In genomic region chr20:43537921-43538854, GRCh38 we compare ENCODE assay signal across 8 cellular contexts. TPM values are rescaled to one million over a fixed set of nuclear protein-coding genes. Genes with fewer than 3 reads are reported as not detected.
DNase-seq lines count a peak whose midpoint lies in the region; ATAC-seq, FAIRE-seq and TF ChIP-seq lines count a peak whose summit lies in the region.

No MANE protein-coding gene starts in this region.

- POLR2A ChIA-PET in GM12878 (lab: Charles Lee) = interaction anchor here (0.6 to 1.1 kb wide), 2 partner anchors 52 to 154 kb away, joined by 3 to 4 read pairs; partner anchors contain the start of gene IFT52

- no peaks in the 10 kb centered on the region for H3K27me3 ChIP-seq in MM.1S (replicated peaks; ENCODE audit: insufficient read depth, low read length)
- no peaks in the 10 kb centered on the region; a peak in 2 of 4 replicates for H3K27me3 ChIP-seq in GM12878 (replicated peaks in 1 of 2; ENCODE audit: control insufficient read depth in 2 of 2, insufficient read depth in 2 of 2, low read length in 1 of 2)
- H3K27me3 ChIP-seq in sigmoid colon = no peaks in the 10 kb centered on the region

- H3K9me2 ChIP-seq in MM.1S (replicated peaks; ENCODE audit: insufficient read depth, low read length) = no peaks in the 10 kb centered on the region

- H3K4me1 ChIP-seq in MM.1S (ENCODE audit: low read length) = peaks cover 8% of the 10 kb centered on the region; the same call in 1 of the 2 replicates
- H3K4me1 ChIP-seq in GM12878 (ENCODE audit: control insufficient read depth, insufficient read depth, low read length) = no peaks in the 10 kb centered on the region
- H3K4me1 ChIP-seq in sigmoid colon = no peaks in the 10 kb centered on the region

- RAD21 ChIA-PET in GM12878 (lab: Charles Lee; ENCODE audit: unreplicated experiment) = interaction anchor here (0.5 to 4.9 kb wide), 19 partner anchors 24 to 652 kb away, joined by 3 to 62 read pairs (median 4); no protein-coding TSS in a partner anchor

- peak; percentile 82 for TF ChIP-seq RAD21 in GM12878 (IDR thresholded peaks at IDR 0.05; ENCODE audit: insufficient read depth, low read depth, low read length)

- H3K4me2 ChIP-seq in MM.1S (ENCODE audit: low read depth, low read length) (no peak overlapping the region), GM12878 (ENCODE audit: control insufficient read depth, insufficient read depth) (no peak overlapping the region)

- H3K9me3 ChIP-seq in MM.1S (replicated peaks; ENCODE audit: insufficient read depth, low read length) (no peaks in the 10 kb centered on the region), GM12878 (replicated peaks; ENCODE audit: control insufficient read depth, insufficient read depth, low read length) (no peaks in the 10 kb centered on the region), sigmoid colon (no peaks in the 10 kb centered on the region)

- H3K4me3 ChIP-seq in MM.1S (ENCODE audit: low read length) = no peak overlapping the region
- no peak overlapping the region for H3K4me3 ChIP-seq in GM12878
- H3K4me3 ChIP-seq in sigmoid colon = no peak overlapping the region

- no peak overlapping the region for H3K27ac ChIP-seq in MM.1S (ENCODE audit: low read length)
- no peak overlapping the region for H3K27ac ChIP-seq in GM12878 (ENCODE audit: control insufficient read depth, insufficient read depth)
- no peak overlapping the region for H3K27ac ChIP-seq in sigmoid colon

- no peak for TF ChIP-seq EP300 in GM12878 (IDR thresholded peaks at IDR 0.05; ENCODE audit: borderline replicate concordance in 1 of 2, control insufficient read depth in 1 of 2, low read depth in 2 of 2, low read length in 2 of 2)
- no peak for TF ChIP-seq EP300 in sigmoid colon (IDR thresholded peaks at IDR 0.05)

- SMC1A ChIA-PET in GM12878 (lab: Charles Lee; ENCODE audit: uncharacterized antibody, unreplicated experiment) = interaction anchor here (0.6 to 5.3 kb wide), 17 partner anchors 9 to 657 kb away, joined by 3 to 70 read pairs (median 3); partner anchors contain the start of gene IFT52

- in situ Hi-C loops in GM12878 (cut with MboI) = loop anchor here (5.0 kb wide), 2 partner anchors 154 to 544 kb away; no protein-coding TSS in a partner anchor

- peak; percentile 83 for DNase-seq in GM03348 (ENCODE audit: low spot score)
- peak; percentile 45 for DNase-seq in MM.1S
- DNase-seq in T follicular helper cell (ENCODE audit: low read depth) = peak; percentile 19
- DNase-seq in GM12878 (ENCODE audit: low read depth, low spot score) = no peak
- peak; percentile 39 to 54 for DNase-seq in hippocampal formation (lab: John Stamatoyannopoulos, UW)
- DNase-seq in sigmoid colon = no peak

- H3K79me2 ChIP-seq in MM.1S (ENCODE audit: low read length) (no peaks in the 10 kb centered on the region), GM12878 (ENCODE audit: control insufficient read depth, insufficient read depth, low read length) (no peaks in the 10 kb centered on the region)

- no TSS peak for BruUV-seq in GM12878 (replicated peaks; lab: Mats Ljungman, UMichigan)

- no peaks in the 10 kb centered on the region for H3F3A ChIP-seq in MM.1S (ENCODE audit: insufficient read depth, low read length)

- no peaks in the 10 kb centered on the region for H4K20me1 ChIP-seq in MM.1S (ENCODE audit: insufficient read depth, low read length)
- no peaks in the 10 kb centered on the region for H4K20me1 ChIP-seq in GM12878 (ENCODE audit: control insufficient read depth, insufficient read depth)

- WGBS in GM12878 (ENCODE audit: insufficient coverage, insufficient replicate concordance, low lambda C conversion rate, missing lambda C conversion rate) = 10% methylated on average over 4 of the region's 4 CpGs
- 25 to 45% methylated on average over 4 of the region's 4 CpGs for WGBS in sigmoid colon, 2 donors

- TF ChIP-seq POLR2A in GM12878 (IDR thresholded peaks at IDR 0.05; ENCODE audit: low read depth, low read length) (no peak), sigmoid colon (IDR thresholded peaks at IDR 0.05) (no peak)

- intact Hi-C loops in GM12878 (cut with micrococcal nuclease; ENCODE audit: unreplicated experiment) = loop anchor here (1.0 to 10.0 kb wide), 3 partner anchors 154 to 637 kb away; no protein-coding TSS in a partner anchor
- intact Hi-C loops in sigmoid colon (cut with DNase I) = loop anchor here (2.0 to 5.0 kb wide), 2 partner anchors 53 to 544 kb away; partner anchors contain the start of gene IFT52

- ATAC-seq in GM12878 (peak; percentile 85), HG03039 (IDR thresholded peaks at IDR 0.05; ENCODE audit: unreplicated experiment) (no peak), GM18873 (IDR thresholded peaks at IDR 0.05; ENCODE audit: low FRiP score, unreplicated experiment) (no peak)

- H3K36me3 ChIP-seq in MM.1S (replicated peaks; ENCODE audit: insufficient read depth, low read length) (no peaks in the 10 kb centered on the region), GM12878 (ENCODE audit: control insufficient read depth in 2 of 2, insufficient read depth in 2 of 2, low read length in 1 of 2) (no peaks in the 10 kb centered on the region; a peak in 1 of 4 replicates), sigmoid colon (peaks cover 0 to 38% (median 4%) of the 10 kb centered on the region in 4 donors)

- H3K9ac ChIP-seq in MM.1S (ENCODE audit: low read length) (no peak overlapping the region), GM12878 (ENCODE audit: control insufficient read depth, insufficient read depth, low read length) (no peak overlapping the region)

- peak; percentile 96 for TF ChIP-seq CTCF in MM.1S (IDR thresholded peaks at IDR 0.05; ENCODE audit: low read length)
- peak; percentile 83 to 92 (median 90) for TF ChIP-seq CTCF in GM12878 (IDR thresholded peaks at IDR 0.05 in 2 of 3, conservative IDR thresholded peaks at IDR 0.05 in 1 of 3; ENCODE audit: control insufficient read depth in 2 of 3, extremely low read depth in 1 of 3, insufficient read depth in 1 of 3, low read depth in 3 of 3, low read length in 3 of 3)
- TF ChIP-seq CTCF in sigmoid colon (IDR thresholded peaks at IDR 0.05) = peak; percentile 45 to 89 (median 77)

- H2AFZ ChIP-seq in MM.1S (ENCODE audit: low read length) = no peak overlapping the region
- H2AFZ ChIP-seq in GM12878 (ENCODE audit: control insufficient read depth, low read depth, low read length) = no peak overlapping the region

- CTCF ChIA-PET in GM12878 (lab: Yijun Ruan, JAX) = interaction anchor here (0.6 to 6.8 kb wide), 43 partner anchors 9 to 651 kb away, joined by 3 to 100 read pairs (median 4); partner anchors contain the start of genes IFT52 and SGK2

- FAIRE-seq in GM12878 (lab: Jason Lieb, UNC) = peak; percentile 76

RNA-seq across cellular contexts. Expression of gene SGK2, which starts 20.6 kb away (rescaled TPM):
- total RNA-seq in GM12878 (2013; cell fraction: nucleolus; rRNA removed) = 6.4 and 9.5 TPM in 2 replicates
- total RNA-seq in GM12878 (2014; rRNA removed) (0.11 and 0.96 TPM in 2 replicates), GM12878 (2014; rRNA removed; fragmentation: Illumina TruSeq; extraction: Trizol) (0.13 and 0.23 TPM in 2 replicates), GM12878 (2021) (0.31 TPM in 1 of 2 replicates, not detected in the other), sigmoid colon (1 to 10 TPM in 1 of 4 donors, under 1 TPM in 2, not detected in 1; 0.66 to 8.3 (median 0.71) TPM)
- polyA plus RNA-seq in GM12878 (2011; ENCODE audit: low read depth) = 0.28 TPM
- polyA plus RNA-seq in GM12878 (2011; rRNA removed) (0.43 and 0.48 TPM in 2 replicates), GM12878 (2014; fragmentation: Illumina TruSeq; extraction: Trizol) (0.22 TPM in 1 of 2 replicates, not detected in the other), GM12878 (2014; fragmentation: Nextera tagmentation; extraction: Ambion mirVana) (under 1 TPM in 1 of 2 experiments, not detected in 1; 0.04 TPM), GM12878 (2014; rRNA removed) (0.10 and 0.49 TPM in 2 replicates), GM12878 (2016; fragmentation: Nextera tagmentation; extraction: Ambion mirVana) (not detected), sigmoid colon (100 to 1,000 TPM in 1 of 3 donors, 10 to 100 TPM in 2; 46.2 to 114 (median 49.2) TPM)
- 0.04 TPM in 1 of 2 replicates, not detected in the other for polyA plus RNA-seq in GM12878 (2011; cell fraction: cytosol; rRNA removed)
- polyA plus RNA-seq in GM12878 (2011; cell fraction: nucleus; rRNA removed) = 1.3 and 1.8 TPM in 2 replicates
- 0.35 and 0.77 TPM in 2 replicates for polyA plus RNA-seq in GM12878 (2012)
- polyA minus RNA-seq in GM12878 (2011; rRNA and poly(A)+ RNA removed) = 0.72 TPM in 1 of 2 replicates, not detected in the other
- polyA minus RNA-seq in GM12878 (2011; cell fraction: cytosol; rRNA and poly(A)+ RNA removed) = not detected in 2 replicates
- polyA minus RNA-seq in GM12878 (2011; cell fraction: nucleus; rRNA and poly(A)+ RNA removed) = 0.73 and 1.1 TPM in 2 replicates

RNA-seq across cellular contexts. Expression of gene L3MBTL1, which starts 30.7 kb away (rescaled TPM):
- 80.7 and 90.8 TPM in 2 replicates for total RNA-seq in GM12878 (2013; cell fraction: nucleolus; rRNA removed)
- total RNA-seq in GM12878 (2014; rRNA removed) = 4.3 and 4.7 TPM in 2 replicates
- total RNA-seq in GM12878 (2014; rRNA removed; fragmentation: Illumina TruSeq; extraction: Trizol) = 3.8 and 4.0 TPM in 2 replicates
- total RNA-seq in GM12878 (2021) = 5.6 and 6.6 TPM in 2 replicates
- 3.7 TPM for polyA plus RNA-seq in GM12878 (2011; ENCODE audit: low read depth)
- polyA plus RNA-seq in GM12878 (2011; rRNA removed) = 5.8 and 6.5 TPM in 2 replicates
- polyA plus RNA-seq in GM12878 (2011; cell fraction: cytosol; rRNA removed) = 3.9 and 4.4 TPM in 2 replicates
- 49.6 and 53.1 TPM in 2 replicates for polyA plus RNA-seq in GM12878 (2011; cell fraction: nucleus; rRNA removed)
- 5.4 and 5.5 TPM in 2 replicates for polyA plus RNA-seq in GM12878 (2012)
- polyA plus RNA-seq in GM12878 (2014; fragmentation: Illumina TruSeq; extraction: Trizol) = 3.5 and 4.0 TPM in 2 replicates
- polyA plus RNA-seq in GM12878 (2014; fragmentation: Nextera tagmentation; extraction: Ambion mirVana) = under 1 TPM; 0.56 to 0.77 TPM
- 5.4 and 6.0 TPM in 2 replicates for polyA plus RNA-seq in GM12878 (2014; rRNA removed)
- polyA plus RNA-seq in GM12878 (2016; fragmentation: Nextera tagmentation; extraction: Ambion mirVana) = 1 to 10 TPM; 2.7 to 3.9 TPM
- polyA minus RNA-seq in GM12878 (2011; rRNA and poly(A)+ RNA removed) = 11.2 and 18.2 TPM in 2 replicates
- polyA minus RNA-seq in GM12878 (2011; cell fraction: cytosol; rRNA and poly(A)+ RNA removed) = 1.2 and 3.6 TPM in 2 replicates
- polyA minus RNA-seq in GM12878 (2011; cell fraction: nucleus; rRNA and poly(A)+ RNA removed) = 22.0 and 42.3 TPM in 2 replicates
- 10 to 100 TPM in 3 of 4 donors, 1 to 10 TPM in 1; 9.0 to 26.9 (median 11.8) TPM for total RNA-seq in sigmoid colon
- polyA plus RNA-seq in sigmoid colon = 1 to 10 TPM in 2 of 3 donors, under 1 TPM in 1; 0.46 to 5.0 (median 1.2) TPM

RNA-seq across cellular contexts. Expression of gene IFT52, which starts 52.5 kb away (rescaled TPM):
- total RNA-seq in GM12878 (2013; cell fraction: nucleolus; rRNA removed) = 9.6 and 15.9 TPM in 2 replicates
- total RNA-seq in GM12878 (2014; rRNA removed) (22.5 and 22.7 TPM in 2 replicates), GM12878 (2014; rRNA removed; fragmentation: Illumina TruSeq; extraction: Trizol) (23.3 and 26.0 TPM in 2 replicates), GM12878 (2021) (21.2 and 21.9 TPM in 2 replicates), sigmoid colon (10 to 100 TPM; 26.4 to 46.3 (median 29.8) TPM)
- 11.1 TPM for polyA plus RNA-seq in GM12878 (2011; ENCODE audit: low read depth)
- polyA plus RNA-seq in GM12878 (2011; rRNA removed) (27.0 and 28.6 TPM in 2 replicates), GM12878 (2014; fragmentation: Illumina TruSeq; extraction: Trizol) (25.3 and 27.0 TPM in 2 replicates), GM12878 (2014; fragmentation: Nextera tagmentation; extraction: Ambion mirVana) (10 to 100 TPM; 26.7 to 28.2 TPM), GM12878 (2014; rRNA removed) (17.4 and 18.1 TPM in 2 replicates), GM12878 (2016; fragmentation: Nextera tagmentation; extraction: Ambion mirVana) (10 to 100 TPM; 30.4 to 30.5 TPM), sigmoid colon (10 to 100 TPM; 15.7 to 32.4 (median 30.7) TPM)
- 24.5 and 25.4 TPM in 2 replicates for polyA plus RNA-seq in GM12878 (2011; cell fraction: cytosol; rRNA removed)
- polyA plus RNA-seq in GM12878 (2011; cell fraction: nucleus; rRNA removed) = 12.7 and 14.5 TPM in 2 replicates
- 14.9 and 16.0 TPM in 2 replicates for polyA plus RNA-seq in GM12878 (2012)
- polyA minus RNA-seq in GM12878 (2011; rRNA and poly(A)+ RNA removed) = 26.1 and 30.7 TPM in 2 replicates
- polyA minus RNA-seq in GM12878 (2011; cell fraction: cytosol; rRNA and poly(A)+ RNA removed) = 7.6 and 8.1 TPM in 2 replicates
- polyA minus RNA-seq in GM12878 (2011; cell fraction: nucleus; rRNA and poly(A)+ RNA removed) = 4.2 and 5.9 TPM in 2 replicates

Comparison
In these comparisons a context has a peak if more than half of its experiments do, and no peak if none do; other contexts are left out.
1. DNase-seq: peak in GM03348 (single experiment), MM.1S (single experiment), T follicular helper cell (single experiment) and hippocampal formation (2 of 2); none in GM12878 (single experiment) and sigmoid colon (single experiment).
2. Peak in every context shown above with its lines, with median percentiles within 50 percentile points of each other: CTCF ChIP-seq.